Comparison of ENCODE assay signal across 8 cellular contexts in the genomic region with DNA sequence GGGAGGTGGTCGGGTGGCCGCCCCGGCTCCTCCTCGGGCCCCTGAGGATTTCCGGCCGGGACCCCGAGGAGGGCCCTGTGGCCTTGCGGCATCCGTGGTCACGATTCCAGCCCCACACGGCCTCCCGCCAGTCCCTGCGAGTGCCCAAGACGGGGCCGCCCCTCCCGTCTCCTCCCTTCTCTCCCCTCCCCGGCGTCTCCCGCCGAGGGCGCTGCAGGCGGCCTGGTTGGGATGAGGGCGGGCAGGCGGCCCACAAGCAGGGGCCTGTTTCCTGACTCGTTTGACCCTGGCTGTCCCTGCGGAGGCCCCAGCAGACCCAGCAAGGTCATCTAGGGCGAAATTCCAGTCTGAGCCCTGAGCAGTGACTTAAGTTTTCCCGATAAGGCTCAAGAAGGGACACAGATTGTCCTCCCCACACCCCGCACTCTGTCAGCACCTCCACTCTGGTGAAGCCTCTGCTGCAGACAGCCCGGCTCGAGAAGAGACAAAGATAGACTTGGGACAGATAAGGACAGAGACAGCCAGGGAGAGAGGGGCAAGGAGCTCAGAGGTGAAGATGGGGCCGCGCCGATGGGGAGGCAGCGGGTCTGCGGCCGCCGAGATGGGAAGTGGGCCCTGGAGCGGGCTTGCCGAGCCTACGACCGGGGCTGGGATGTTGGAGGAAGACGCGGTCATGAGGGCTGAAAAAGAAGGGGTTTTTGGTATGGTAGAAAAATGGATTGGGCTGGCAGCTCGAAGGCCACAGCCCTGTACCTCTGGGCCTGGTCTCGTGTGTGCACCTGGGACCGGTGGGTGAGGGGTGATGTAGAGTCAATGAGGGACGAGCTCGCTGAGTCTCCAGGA.
DNase-seq lines count a peak whose midpoint lies in the region; ATAC-seq and TF ChIP-seq lines count a peak whose summit lies in the region.

No MANE protein-coding gene starts in this region.

- peak overlapping the region; percentile 96 for H3K27ac ChIP-seq in hepatocyte

- H3K4me1 ChIP-seq in hepatocyte (ENCODE audit: insufficient read depth): peaks cover 20% of the 10 kb centered on the region

- peaks cover 2% of the 10 kb centered on the region for H3K36me3 Mint-ChIP-seq in IgD-negative memory B cell
- H3K36me3 Mint-ChIP-seq in T-helper 1 cell treated with Interleukin-12 subunit alpha and Interleukin-12 subunit beta and Interleukin-4 antibody, amounts not matched to agents 30 μg/mL and 1 μg/mL, for 36 hours (ENCODE audit: low read depth): no peaks in the 10 kb centered on the region

- peak; percentile 35 for ATAC-seq in GM21381 (IDR thresholded peaks at IDR 0.05; ENCODE audit: unreplicated experiment)
- ATAC-seq in sciatic nerve: peak; percentile 76

- H2AFZ ChIP-seq in hepatocyte: peak overlapping the region; percentile 100

- H3K27me3 Mint-ChIP-seq in IgD-negative memory B cell: peaks cover 3% of the 10 kb centered on the region
- H3K27me3 Mint-ChIP-seq in T-helper 1 cell treated with Interleukin-12 subunit alpha and Interleukin-12 subunit beta and Interleukin-4 antibody, amounts not matched to agents 30 μg/mL and 1 μg/mL, for 36 hours (ENCODE audit: low read depth): no peaks in the 10 kb centered on the region

- H3K27ac Mint-ChIP-seq in IgD-negative memory B cell: peak overlapping the region; percentile 93 to 97 (median 97)
- peak overlapping the region; percentile 81 for H3K27ac Mint-ChIP-seq in T-helper 1 cell treated with Interleukin-12 subunit alpha and Interleukin-12 subunit beta and Interleukin-4 antibody, amounts not matched to agents 30 μg/mL and 1 μg/mL, for 36 hours

- H3K4me2 ChIP-seq in hepatocyte: peak overlapping the region; percentile 100

- no peaks in the 10 kb centered on the region for H3K9me3 ChIP-seq in hepatocyte (ENCODE audit: low read depth)

- peaks cover 7% of the 10 kb centered on the region for H3K79me2 ChIP-seq in hepatocyte

- peaks cover 51 to 61% (median 52%) of the 10 kb centered on the region in 3 donors for H3K4me1 Mint-ChIP-seq in IgD-negative memory B cell
- H3K4me1 Mint-ChIP-seq in T-helper 1 cell treated with Interleukin-12 subunit alpha and Interleukin-12 subunit beta and Interleukin-4 antibody, amounts not matched to agents 30 μg/mL and 1 μg/mL, for 36 hours (ENCODE audit: low read depth): peaks cover 36% of the 10 kb centered on the region

- H3K4me3 ChIP-seq in astrocyte of the cerebellum (ENCODE audit: low read depth, low read length) (peak overlapping the region; percentile 21), hepatocyte (peak overlapping the region; percentile 98)

- peak overlapping the region; percentile 87 to 97 (median 92) for H3K4me3 Mint-ChIP-seq in IgD-negative memory B cell
- H3K4me3 Mint-ChIP-seq in T-helper 1 cell treated with Interleukin-12 subunit alpha and Interleukin-12 subunit beta and Interleukin-4 antibody, amounts not matched to agents 30 μg/mL and 1 μg/mL, for 36 hours: peak overlapping the region; percentile 75

- no peaks in the 10 kb centered on the region for H3K9me3 Mint-ChIP-seq in IgD-negative memory B cell
- H3K9me3 Mint-ChIP-seq in T-helper 1 cell treated with Interleukin-12 subunit alpha and Interleukin-12 subunit beta and Interleukin-4 antibody, amounts not matched to agents 30 μg/mL and 1 μg/mL, for 36 hours: no peaks in the 10 kb centered on the region

- WGBS in hepatocyte (ENCODE audit: low lambda C conversion rate, missing lambda C conversion rate): 32% methylated on average over 33 of the region's 49 CpGs

- H4K20me1 ChIP-seq in hepatocyte (ENCODE audit: insufficient read depth, poor library complexity, severe bottlenecking): no peaks in the 10 kb centered on the region

- H3K36me3 ChIP-seq in hepatocyte (replicated peaks; ENCODE audit: insufficient read depth, low read depth): no peaks in the 10 kb centered on the region

- H3K9me2 ChIP-seq in hepatocyte (replicated peaks; ENCODE audit: insufficient read depth): no peaks in the 10 kb centered on the region

- H3K27me3 ChIP-seq in hepatocyte: no peaks in the 10 kb centered on the region

- no peak for TF ChIP-seq CTCF in astrocyte of the cerebellum (IDR thresholded peaks at IDR 0.05; ENCODE audit: low read depth, low read length, missing control alignments)
- TF ChIP-seq CTCF in hepatocyte (IDR thresholded peaks at IDR 0.05; ENCODE audit: poor library complexity): peak; percentile 43

- in situ Hi-C loops in Caki2 (cut with HindIII; ENCODE audit: low pct_unique_long_range_greater_than_20kb, low sequenced_read_pairs): no loop called here
- in situ Hi-C loops in astrocyte of the cerebellum (cut with HindIII; ENCODE audit: low sequenced_read_pairs): no loop called here

- DNase-seq in Caki2 (ENCODE audit: low read depth) (peak; percentile 88), astrocyte of the cerebellum (ENCODE audit: low read depth) (no peak), hepatocyte (ENCODE audit: low spot score) (peak; percentile 90), sciatic nerve (ENCODE audit: low spot score) (peak; percentile 86)
- no peak for DNase-seq in NK-92 treated with Interleukin-12 subunit alpha and Interleukin-12 subunit beta, amount 100 ng/mL, for 24 hours (lab: John Stamatoyannopoulos, UW)

- intact Hi-C loops in sciatic nerve (cut with DNase I): loop anchor here (5.0 kb wide), 2 partner anchors 213 to 548 kb away; partner anchors contain the start of gene ADM

Comparison
In these comparisons a context has a peak if more than half of its experiments do, and no peak if none do; other contexts are left out.
1. DNase-seq: peak in Caki2 (single experiment), hepatocyte (single experiment) and sciatic nerve (single experiment); none in astrocyte of the cerebellum (single experiment) and NK-92 treated with Interleukin-12 subunit alpha and Interleukin-12 subunit beta, amount 100 ng/mL, for 24 hours (single experiment).